Comparison of ENCODE assay signal across 8 cellular contexts in genomic region chr14:50560929-50561280, GRCh38. TPM values are rescaled to one million over a fixed set of nuclear protein-coding genes. Genes with fewer than 3 reads are reported as not detected.
DNase-seq lines count a peak whose midpoint lies in the region; ATAC-seq, FAIRE-seq and TF ChIP-seq lines count a peak whose summit lies in the region.

No MANE protein-coding gene starts in this region.

- in situ Hi-C loops in GM13977 (cut with MboI; ENCODE audit: low pct_unique_long_range_greater_than_20kb, low sequenced_read_pairs, unreplicated experiment): no loop called here

- peak overlapping the region; percentile 92 for H2AFZ ChIP-seq in keratinocyte (ENCODE audit: control insufficient read depth, low read length)

- dilution Hi-C loops in keratinocyte (cut with MboI; ENCODE audit: extremely low pct_ligation_motif_present, low sequenced_read_pairs): no loop called here

- peak overlapping the region; percentile 69 for H3K9ac ChIP-seq in keratinocyte (ENCODE audit: control insufficient read depth, extremely low read depth, insufficient read depth, low read length)

- TF ChIP-seq POLR2A in spleen (IDR thresholded peaks at IDR 0.05): no peak

- peak; percentile 24 for DNase-seq in GM13977 (ENCODE audit: low spot score)
- DNase-seq in NCI-H187 treated with DMSO at 0.1 percent for 48 hours (lab: John Stamatoyannopoulos, UW): peak; percentile 53
- peak; percentile 80 for DNase-seq in cerebellar cortex (ENCODE audit: low spot score)
- no peak for DNase-seq in keratinocyte (ENCODE audit: low read depth, low spot score)
- peak; percentile 89 for DNase-seq in spleen

- H3K27me3 ChIP-seq in keratinocyte (ENCODE audit: control insufficient read depth, extremely low read depth, insufficient read depth, low read length) (no peaks in the 10 kb centered on the region), spleen (replicated peaks in 1 of 7) (peaks cover 0 to 40% (median 16%) of the 10 kb centered on the region in 7 donors)

- peaks cover 12% of the 10 kb centered on the region for H3K4me1 ChIP-seq in keratinocyte (ENCODE audit: control insufficient read depth, extremely low read depth, insufficient read depth, low read length)
- H3K4me1 ChIP-seq in spleen: peaks cover 9 to 25% (median 18%) of the 10 kb centered on the region in 6 donors

- no peak for ATAC-seq in HG03442 (IDR thresholded peaks at IDR 0.05; ENCODE audit: unreplicated experiment)
- no peak for ATAC-seq in HG02642 (IDR thresholded peaks at IDR 0.05; ENCODE audit: poor library complexity, unreplicated experiment)

- H4K20me1 ChIP-seq in keratinocyte (ENCODE audit: control insufficient read depth, extremely low read depth, insufficient read depth, low read length): no peaks in the 10 kb centered on the region

- 0 to 6% (median 1%) methylated on average over 20 to 21 of the region's 21 CpGs for WGBS in spleen, 5 donors

- peak overlapping the region; percentile 85 for H3K4me2 ChIP-seq in keratinocyte (ENCODE audit: control insufficient read depth, extremely low read depth, insufficient read depth, low read depth, low read length)

- intact Hi-C loops in spleen (cut with DNase I; ENCODE audit: low total_unique reads): no loop called here

- H3K79me2 ChIP-seq in keratinocyte (ENCODE audit: control insufficient read depth, insufficient read depth, low read length): no peaks in the 10 kb centered on the region

- H3K36me3 ChIP-seq in keratinocyte (ENCODE audit: control insufficient read depth in 2 of 2, extremely low read depth in 1 of 2, insufficient read depth in 2 of 2, low read length in 2 of 2): no peaks in the 10 kb centered on the region
- H3K36me3 ChIP-seq in spleen: no peaks in the 10 kb centered on the region

- H3K4me3 ChIP-seq in WI38 (ENCODE audit: low read depth, low read length) (peak overlapping the region; percentile 80), keratinocyte (ENCODE audit: control insufficient read depth in 2 of 3, extremely low read depth in 1 of 3, insufficient read depth in 2 of 3, low read depth in 1 of 3, low read length in 3 of 3) (peak overlapping the region; percentile 59 to 89 (median 85)), spleen (peak overlapping the region; percentile 39 to 87 (median 68))

- H3K9me3 ChIP-seq in keratinocyte (ENCODE audit: control insufficient read depth, low read depth, low read length) (no peaks in the 10 kb centered on the region), spleen (no peaks in the 10 kb centered on the region)

- TF ChIP-seq CTCF in GM13977 (IDR thresholded peaks at IDR 0.05; ENCODE audit: extremely low read depth, insufficient read depth, missing control alignments) (no peak), WI38 (IDR thresholded peaks at IDR 0.05; ENCODE audit: low read depth, low read length) (no peak), keratinocyte (optimal IDR thresholded peaks at IDR 0.05 in 1 of 3, IDR thresholded peaks at IDR 0.05 in 1 of 3, conservative IDR thresholded peaks at IDR 0.05 in 1 of 3; ENCODE audit: extremely low read depth in 1 of 3, insufficient read depth in 2 of 3, low read length in 3 of 3) (no peak), spleen (IDR thresholded peaks at IDR 0.05 in 8 of 11, conservative IDR thresholded peaks at IDR 0.05 in 3 of 11) (no peak)

- H3K9me1 ChIP-seq in keratinocyte (ENCODE audit: control insufficient read depth, extremely low read depth, insufficient read depth, low read length): no peaks in the 10 kb centered on the region

- FAIRE-seq in keratinocyte (lab: Jason Lieb, UNC): peak; percentile 41

- no peak overlapping the region for H3K27ac ChIP-seq in keratinocyte (ENCODE audit: control insufficient read depth, insufficient read depth, low read length)
- peak overlapping the region in 7 of 8 donors; percentile 26 to 76 (median 71) for H3K27ac ChIP-seq in spleen

RNA-seq across cellular contexts. Expression of gene ATL1, which starts 1.0 kb away (rescaled TPM):
- polyA plus RNA-seq in keratinocyte (3.6 to 6.8 TPM (median 4.0 TPM) in 3 replicates), spleen (1 to 10 TPM in 2 of 3 donors, under 1 TPM in 1; 0.91 to 1.4 (median 1.3) TPM)
- polyA plus RNA-seq in keratinocyte (2011; ENCODE audit: low read depth): 2.7 TPM
- polyA plus RNA-seq in keratinocyte (2011; cell fraction: cytosol; rRNA removed): 3.0 and 5.8 TPM in 2 replicates
- polyA plus RNA-seq in keratinocyte (2011; cell fraction: nucleus; rRNA removed): 5.1 and 6.5 TPM in 2 replicates
- polyA plus RNA-seq in keratinocyte (2012; ENCODE audit: low replicate concordance): 1.9 and 3.5 TPM in 2 replicates
- polyA minus RNA-seq in keratinocyte: 0.23 to 6.4 TPM (median 2.5 TPM) in 3 replicates
- 2.3 TPM for polyA minus RNA-seq in keratinocyte (2011; cell fraction: cytosol; rRNA and poly(A)+ RNA removed)
- polyA minus RNA-seq in keratinocyte (2011; cell fraction: nucleus; rRNA and poly(A)+ RNA removed): 3.7 and 5.5 TPM in 2 replicates
- total RNA-seq in spleen: 1 to 10 TPM; 1.0 to 3.2 (median 1.7) TPM

RNA-seq across cellular contexts. Expression of gene MAP4K5, which starts 28.5 kb away (rescaled TPM):
- polyA plus RNA-seq in keratinocyte: 15.8 to 25.8 TPM (median 19.0 TPM) in 3 replicates
- polyA plus RNA-seq in keratinocyte (2011; ENCODE audit: low read depth): 23.8 TPM
- 11.5 and 18.2 TPM in 2 replicates for polyA plus RNA-seq in keratinocyte (2011; cell fraction: cytosol; rRNA removed)
- 23.4 and 29.2 TPM in 2 replicates for polyA plus RNA-seq in keratinocyte (2011; cell fraction: nucleus; rRNA removed)
- polyA plus RNA-seq in keratinocyte (2012; ENCODE audit: low replicate concordance): 16.3 and 21.2 TPM in 2 replicates
- 4.5 to 21.5 TPM (median 9.4 TPM) in 3 replicates for polyA minus RNA-seq in keratinocyte
- 20.3 TPM for polyA minus RNA-seq in keratinocyte (2011; cell fraction: cytosol; rRNA and poly(A)+ RNA removed)
- 18.0 and 45.9 TPM in 2 replicates for polyA minus RNA-seq in keratinocyte (2011; cell fraction: nucleus; rRNA and poly(A)+ RNA removed)
- 100 to 1,000 TPM in 3 of 7 donors, 10 to 100 TPM in 4; 47.5 to 172 (median 57.9) TPM for total RNA-seq in spleen
- 10 to 100 TPM in 2 of 3 donors, 1 to 10 TPM in 1; 9.1 to 15.9 (median 11.9) TPM for polyA plus RNA-seq in spleen
